15 cellular contexts compared by ENCODE assay signal in genomic region chr9:131673068-131673467, GRCh38.
DNase-seq lines count a peak whose midpoint lies in the region; ATAC-seq and TF ChIP-seq lines count a peak whose summit lies in the region.
"Had no signal": no experiment of that assay in that cellular context is flagged by ENCODE, and none has a peak within 500 bp of the region (broad histone marks: within the 10 kb centered on the region; RNA-seq: fewer than 3 reads in every experiment).

No MANE protein-coding gene starts in this region.

- H3K9me3 Mint-ChIP-seq in CD4-positive, alpha-beta memory T cell, result peaks cover 0 to 2% (median 0%) of the 10 kb centered on the region in 8 donors
- H3K9me3 Mint-ChIP-seq in effector memory CD8-positive, alpha-beta T cell, result no peaks in the 10 kb centered on the region

- intact Hi-C loops in CD4-positive, alpha-beta memory T cell (cut with micrococcal nuclease), result loop anchor here (10.0 kb wide), 2 partner anchors 168 to 418 kb away; partner anchors contain the start of gene POMT1
- intact Hi-C loops in head of caudate nucleus (cut with DNase I), result no loop called here

- no peak overlapping the region for H4K91ac ChIP-seq in trophoblast cell (ENCODE audit: low read depth, low read length)

- no peak for DNase-seq in CD4-positive, alpha-beta memory T cell
- no peak for DNase-seq in effector memory CD8-positive, alpha-beta T cell
- no peak for DNase-seq in trophoblast cell
- no peak for DNase-seq in H7
- DNase-seq in head of caudate nucleus, result no peak
- DNase-seq in islet precursor cell, result no peak
- DNase-seq: activated CD4-positive, CD25-positive, alpha-beta regulatory T cell; activated effector memory CD4-positive, alpha-beta T cell treated with Interleukin-2 at 50 U/mL for 16 hours; COR-L47; erythroblast; NCI-H146; NCI-H526 treated with DMSO at 0.1 percent for 48 hours; SHP77 had no signal

- no peak overlapping the region for H2BK12ac ChIP-seq in trophoblast cell (ENCODE audit: low read length)

- H3K18ac ChIP-seq in trophoblast cell (ENCODE audit: low read length), result no peak overlapping the region

- no peaks in the 10 kb centered on the region for H3K36me3 ChIP-seq in CD4-positive, alpha-beta memory T cell (ENCODE audit: insufficient read depth, low read length)
- H3K36me3 ChIP-seq in OCI-LY3 (replicated peaks; ENCODE audit: low read depth, low read length) (peaks cover 52% of the 10 kb centered on the region), trophoblast cell (ENCODE audit: control insufficient read depth in 1 of 2, insufficient read depth in 2 of 2, low read length in 2 of 2) (no peaks in the 10 kb centered on the region), H7 (replicated peaks; ENCODE audit: control insufficient read depth, insufficient read depth, low read length) (no peaks in the 10 kb centered on the region; the same call in 1 of the 2 replicates)

- H3K4me1 Mint-ChIP-seq in CD4-positive, alpha-beta memory T cell, result peaks cover 81 to 100% (median 92%) of the 10 kb centered on the region in 4 donors
- H3K4me1 Mint-ChIP-seq in effector memory CD8-positive, alpha-beta T cell (ENCODE audit: low read depth in 2 of 2), result peaks cover 84% of the 10 kb centered on the region in 2 donors

- no peak overlapping the region for H2BK5ac ChIP-seq in trophoblast cell (ENCODE audit: low read depth, low read length, poor library complexity)

- H3K36me3 Mint-ChIP-seq in CD4-positive, alpha-beta memory T cell, result peaks cover 0 to 9% of the 10 kb centered on the region in 2 donors
- peaks cover 33% of the 10 kb centered on the region for H3K36me3 Mint-ChIP-seq in effector memory CD8-positive, alpha-beta T cell (ENCODE audit: insufficient read depth)

- H3K27ac ChIP-seq in CD4-positive, alpha-beta memory T cell (ENCODE audit: low read depth, low read length), result peak overlapping the region; percentile 89
- no peak overlapping the region for H3K27ac ChIP-seq in OCI-LY3 (ENCODE audit: low read length)
- peak overlapping the region; percentile 60 for H3K27ac ChIP-seq in trophoblast cell (ENCODE audit: low read depth, low read length)

- peak overlapping the region; percentile 22; the same call in 1 of the 2 replicates for H3K9ac ChIP-seq in OCI-LY3 (ENCODE audit: low read length)
- no peak overlapping the region for H3K9ac ChIP-seq in trophoblast cell (ENCODE audit: low read length)

- H3K23ac ChIP-seq in trophoblast cell (ENCODE audit: low read length), result no peak overlapping the region

- H3K4ac ChIP-seq in trophoblast cell (ENCODE audit: low read depth, low read length), result no peak overlapping the region

- H3K4me3 Mint-ChIP-seq in CD4-positive, alpha-beta memory T cell, result peak overlapping the region in 7 of 8 donors; percentile 17 to 94 (median 61)
- no peak overlapping the region for H3K4me3 Mint-ChIP-seq in effector memory CD8-positive, alpha-beta T cell

- H4K12ac ChIP-seq in trophoblast cell (ENCODE audit: low read depth, low read length), result no peak overlapping the region

- no peak overlapping the region for H2AK5ac ChIP-seq in trophoblast cell (ENCODE audit: low read length)

- H3K4me1 ChIP-seq in CD4-positive, alpha-beta memory T cell (ENCODE audit: insufficient read depth, low read length), result peaks cover 99% of the 10 kb centered on the region
- H3K4me1 ChIP-seq in OCI-LY3 (ENCODE audit: low read length) (peaks cover 99% of the 10 kb centered on the region), trophoblast cell (ENCODE audit: control insufficient read depth in 1 of 2, insufficient read depth in 2 of 2, low read length in 2 of 2) (peaks cover 61 to 82% of the 10 kb centered on the region in 2 experiments)

- ATAC-seq in effector memory CD8-positive, alpha-beta T cell (replicated peaks), result no peak
- ATAC-seq: HepG2 had no signal

- no peaks in the 10 kb centered on the region for H3K27me3 ChIP-seq in CD4-positive, alpha-beta memory T cell (ENCODE audit: insufficient read depth, low read length)
- H3K27me3 ChIP-seq in OCI-LY3 (ENCODE audit: low read depth, low read length) (no peaks in the 10 kb centered on the region), trophoblast cell (ENCODE audit: insufficient read depth, low read length) (no peaks in the 10 kb centered on the region), H7 (ENCODE audit: control insufficient read depth, insufficient read depth, low read length) (no peaks in the 10 kb centered on the region)

- no peak overlapping the region for H2BK120ac ChIP-seq in trophoblast cell (ENCODE audit: insufficient read depth, low read length, poor library complexity)

- H3K4me2 ChIP-seq in OCI-LY3 (ENCODE audit: low read length) (peak overlapping the region; percentile 92), trophoblast cell (ENCODE audit: low read length) (no peak overlapping the region)

- POLR2A ChIA-PET in CD4-positive, alpha-beta memory T cell (lab: Charles Lee; ENCODE audit: partially characterized antibody), result interaction anchor here (1.6 to 21.5 kb wide), 4 partner anchors 9 to 63 kb away, joined by 4 to 692 read pairs (median 182); partner anchors contain the start of gene RAPGEF1

- peak overlapping the region; percentile 87 to 100 (median 100) for H3K27ac Mint-ChIP-seq in CD4-positive, alpha-beta memory T cell
- peak overlapping the region; percentile 73 to 99 for H3K27ac Mint-ChIP-seq in effector memory CD8-positive, alpha-beta T cell

- peaks cover 100% of the 10 kb centered on the region for H3K79me2 ChIP-seq in OCI-LY3 (ENCODE audit: low read length)
- H3K79me2 ChIP-seq in trophoblast cell (ENCODE audit: control insufficient read depth, insufficient read depth, low read length, poor library complexity), result peaks cover 27% of the 10 kb centered on the region

- H3K14ac ChIP-seq in trophoblast cell (ENCODE audit: low read length), result no peak overlapping the region

- no CpG with 5 or more reads among the region's 1 CpG for WGBS in trophoblast cell (ENCODE audit: extremely low coverage, insufficient coverage, insufficient read length)

- no peaks in the 10 kb centered on the region for H3K9me3 ChIP-seq in CD4-positive, alpha-beta memory T cell (ENCODE audit: control insufficient read depth in 1 of 2, low read length in 2 of 2)
- H3K9me3 ChIP-seq in OCI-LY3 (ENCODE audit: insufficient read depth, low read length) (no peaks in the 10 kb centered on the region), trophoblast cell (ENCODE audit: insufficient read depth, low read depth, low read length) (no peaks in the 10 kb centered on the region)

- CTCF ChIA-PET in CD4-positive, alpha-beta memory T cell (lab: Charles Lee; ENCODE audit: partially characterized antibody), result interaction anchor here (2.7 kb wide), 1 partner anchor 38 kb away, joined by 8 read pairs; no protein-coding TSS in a partner anchor

- peaks cover 88% of the 10 kb centered on the region for H4K20me1 ChIP-seq in OCI-LY3 (ENCODE audit: insufficient read depth, low read length)

- H2AFZ ChIP-seq in OCI-LY3 (ENCODE audit: low read depth, low read length) (no peak overlapping the region), trophoblast cell (ENCODE audit: insufficient read depth, low read length, poor library complexity) (no peak overlapping the region)

- H4K8ac ChIP-seq in trophoblast cell (ENCODE audit: low read depth, low read length), result no peak overlapping the region

- H3K4me3 ChIP-seq in CD4-positive, alpha-beta memory T cell (ENCODE audit: low read length in 2 of 2), result no peak overlapping the region
- H3K4me3 ChIP-seq in OCI-LY3 (ENCODE audit: low read length), result peak overlapping the region; percentile 76
- no peak overlapping the region for H3K4me3 ChIP-seq in trophoblast cell (ENCODE audit: low read depth, low read length)
- H3K4me3 ChIP-seq in H7 (ENCODE audit: insufficient read depth, low read depth, low read length), result no peak overlapping the region

- peaks cover 47% of the 10 kb centered on the region for H3K79me1 ChIP-seq in trophoblast cell (ENCODE audit: low read length)

- TF ChIP-seq CTCF in OCI-LY3 (IDR thresholded peaks at IDR 0.05; ENCODE audit: low read depth, low read length), result no peak

- no peaks in the 10 kb centered on the region for H3K27me3 Mint-ChIP-seq in CD4-positive, alpha-beta memory T cell
- H3K27me3 Mint-ChIP-seq in effector memory CD8-positive, alpha-beta T cell, result no peaks in the 10 kb centered on the region

Comparison
In these comparisons a context has a peak if more than half of its experiments do, and no peak if none do; other contexts are left out.
1. H3K4me3 Mint-ChIP-seq: peak in CD4-positive, alpha-beta memory T cell (7 of 8); none in effector memory CD8-positive, alpha-beta T cell (0 of 2).